8 cellular contexts compared by ENCODE assay signal in genomic region chr18:11553098-11553940, GRCh38. TPM values are rescaled to one million over a fixed set of nuclear protein-coding genes. Genes with fewer than 3 reads are reported as not detected.
DNase-seq lines count a peak whose midpoint lies in the region; ATAC-seq and TF ChIP-seq lines count a peak whose summit lies in the region.

No MANE protein-coding gene starts in this region.

- peaks cover 4% of the 10 kb centered on the region for H3K27me3 Mint-ChIP-seq in activated CD4-positive, alpha-beta memory T cell treated with anti-CD3 and anti-CD28 coated beads for 36 hours
- H3K27me3 Mint-ChIP-seq in osteocyte (ENCODE audit: unreplicated experiment) = peaks cover 2% of the 10 kb centered on the region

- peak; percentile 88 for TF ChIP-seq CTCF in A673 (conservative IDR thresholded peaks at IDR 0.05; ENCODE audit: low read depth, low read length)
- peak; percentile 87 for TF ChIP-seq CTCF in GM06990 (IDR thresholded peaks at IDR 0.05; ENCODE audit: insufficient read depth, low read length, poor library complexity, severe bottlenecking)
- peak; percentile 92 for TF ChIP-seq CTCF in osteocyte (IDR thresholded peaks at IDR 0.05)

- no peaks in the 10 kb centered on the region for H3K9me3 ChIP-seq in A673 (ENCODE audit: low read depth, low read length, poor library complexity, severe bottlenecking)

- no peaks in the 10 kb centered on the region for H3K9me3 Mint-ChIP-seq in activated CD4-positive, alpha-beta memory T cell treated with anti-CD3 and anti-CD28 coated beads for 36 hours
- no peaks in the 10 kb centered on the region for H3K9me3 Mint-ChIP-seq in osteocyte (ENCODE audit: unreplicated experiment)

- H3K36me3 ChIP-seq in A673 (ENCODE audit: insufficient read depth, low read length, poor library complexity, severe bottlenecking) = no peaks in the 10 kb centered on the region
- H3K36me3 ChIP-seq in GM06990 (ENCODE audit: control insufficient read depth, insufficient read depth, low read length) = no peaks in the 10 kb centered on the region

- POLR2A ChIA-PET in A673 (lab: Charles Lee; ENCODE audit: low non-redundant PET) = no interaction called here
- POLR2A ChIA-PET in activated CD4-positive, alpha-beta memory T cell treated with anti-CD3 and anti-CD28 coated beads for 36 hours (lab: Charles Lee) = no interaction called here

- BruUV-seq in A673 (replicated peaks; lab: Mats Ljungman, UMichigan) = no TSS peak

- H3K27ac Mint-ChIP-seq in activated CD4-positive, alpha-beta memory T cell treated with anti-CD3 and anti-CD28 coated beads for 36 hours = no peak overlapping the region
- H3K27ac Mint-ChIP-seq in osteocyte (ENCODE audit: unreplicated experiment) = no peak overlapping the region

- peak; percentile 78 for ATAC-seq in HG02973 (IDR thresholded peaks at IDR 0.05; ENCODE audit: unreplicated experiment)

- CTCF ChIA-PET in A673 (lab: Charles Lee) = interaction anchor here (0.7 to 1.1 kb wide), 3 partner anchors 243 to 715 kb away, joined by 3 to 10 read pairs (median 3); no protein-coding TSS in a partner anchor
- CTCF ChIA-PET in activated CD4-positive, alpha-beta memory T cell treated with anti-CD3 and anti-CD28 coated beads for 36 hours (lab: Charles Lee) = interaction anchor here (0.6 to 2.3 kb wide), 23 partner anchors 9 to 993 kb away, joined by 3 to 18 read pairs (median 3); no protein-coding TSS in a partner anchor

- intact Hi-C loops in A673 (cut with micrococcal nuclease; ENCODE audit: unreplicated experiment) = loop anchor here (5.0 to 10.0 kb wide), 6 partner anchors 149 to 1579 kb away; no protein-coding TSS in a partner anchor
- intact Hi-C loops in activated CD4-positive, alpha-beta memory T cell treated with anti-CD3 and anti-CD28 coated beads for 36 hours (cut with micrococcal nuclease) = loop anchor here (5.0 kb wide), 3 partner anchors 246 to 991 kb away; no protein-coding TSS in a partner anchor

- no peak overlapping the region for H3K4me3 Mint-ChIP-seq in activated CD4-positive, alpha-beta memory T cell treated with anti-CD3 and anti-CD28 coated beads for 36 hours
- no peak overlapping the region for H3K4me3 Mint-ChIP-seq in osteocyte (ENCODE audit: unreplicated experiment)

- no peaks in the 10 kb centered on the region for H3K36me3 Mint-ChIP-seq in activated CD4-positive, alpha-beta memory T cell treated with anti-CD3 and anti-CD28 coated beads for 36 hours
- H3K36me3 Mint-ChIP-seq in osteocyte (ENCODE audit: unreplicated experiment) = no peaks in the 10 kb centered on the region

- no peak overlapping the region for H3K27ac ChIP-seq in A673 (ENCODE audit: low read depth, low read length, poor library complexity, severe bottlenecking)

- DNase-seq in A673 (ENCODE audit: low spot score) (peak; percentile 63), GM06990 (ENCODE audit: extremely low read depth, insufficient read length) (no peak), NCI-H2227 (lab: John Stamatoyannopoulos, UW; ENCODE audit: unreplicated experiment) (peak; percentile 54), foreskin melanocyte (peak; percentile 40), osteocyte (ENCODE audit: extremely low spot score, unreplicated experiment) (no peak)
- peak; percentile 36 for DNase-seq in activated CD4-positive, alpha-beta memory T cell treated with anti-CD3 and anti-CD28 coated beads for 36 hours
- DNase-seq in effector CD4-positive, alpha-beta T cell = no peak

- H3K4me3 ChIP-seq in A673 (ENCODE audit: low read depth, low read length, poor library complexity, severe bottlenecking) (no peak overlapping the region), GM06990 (replicated peaks; ENCODE audit: low read depth, low read length) (no peak overlapping the region)

- no peaks in the 10 kb centered on the region for H3K4me1 ChIP-seq in A673 (ENCODE audit: insufficient read depth, low read length, poor library complexity, severe bottlenecking)

- H3K27me3 ChIP-seq in A673 (replicated peaks; ENCODE audit: insufficient read depth, low read depth, low read length, poor library complexity) (peaks cover 7% of the 10 kb centered on the region), GM06990 (replicated peaks; ENCODE audit: control insufficient read depth, insufficient read depth, low read length) (no peaks in the 10 kb centered on the region; the same call in 1 of the 2 replicates)

- H3K4me1 Mint-ChIP-seq in activated CD4-positive, alpha-beta memory T cell treated with anti-CD3 and anti-CD28 coated beads for 36 hours (ENCODE audit: low read depth) = peaks cover 3% of the 10 kb centered on the region
- no peaks in the 10 kb centered on the region for H3K4me1 Mint-ChIP-seq in osteocyte (ENCODE audit: unreplicated experiment)

RNA-seq across cellular contexts. Expression of gene SLC35G4, which starts 56.1 kb away (rescaled TPM):
- total RNA-seq in A673 (2021) (not detected in 2 replicates), osteocyte (not detected in 2 replicates)
- not detected for total RNA-seq in activated CD4-positive, alpha-beta memory T cell treated with anti-CD3 and anti-CD28 coated beads for 36 hours

Comparison
In these comparisons a context has a peak if more than half of its experiments do, and no peak if none do; other contexts are left out.
1. DNase-seq: peak in A673 (single experiment), NCI-H2227 (single experiment), activated CD4-positive, alpha-beta memory T cell treated with anti-CD3 and anti-CD28 coated beads for 36 hours (single experiment) and foreskin melanocyte (single experiment); none in GM06990 (single experiment), osteocyte (single experiment) and effector CD4-positive, alpha-beta T cell (single experiment).
2. Peak in every context shown above with its lines, with median percentiles within 50 percentile points of each other: CTCF ChIP-seq.